20 cellular contexts compared by ENCODE assay signal in the genomic region with DNA sequence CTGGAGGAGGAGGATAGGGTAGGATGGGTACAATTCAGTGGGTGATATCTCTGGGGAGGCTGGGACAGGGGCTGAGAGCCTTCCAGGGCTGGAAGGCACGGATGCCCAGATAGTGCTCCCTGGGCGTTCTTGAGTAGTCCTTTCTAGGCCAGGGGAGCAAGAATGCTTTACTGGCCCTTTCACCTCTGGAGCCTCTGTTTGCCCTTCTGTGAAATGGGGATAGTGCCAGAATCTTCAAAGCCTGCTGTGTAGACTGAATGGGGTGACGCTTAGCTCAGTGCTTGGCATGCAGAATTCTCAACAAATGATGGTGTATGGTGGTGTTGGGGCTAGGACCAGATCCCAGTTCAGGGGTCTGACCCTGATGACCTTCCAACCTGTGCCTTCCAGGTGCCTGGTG. TPM values are rescaled to one million over a fixed set of nuclear protein-coding genes. Genes with fewer than 3 reads are reported as not detected.
DNase-seq lines count a peak whose midpoint lies in the region; ATAC-seq, FAIRE-seq and TF ChIP-seq lines count a peak whose summit lies in the region.
"Had no signal": no experiment of that assay in that cellular context is flagged by ENCODE, and none has a peak within 500 bp of the region (broad histone marks: within the 10 kb centered on the region; RNA-seq: fewer than 3 reads in every experiment).

No MANE protein-coding gene starts in this region.

- no peak overlapping the region for H3K4me3 Mint-ChIP-seq in activated CD8-positive, alpha-beta T cell treated with anti-CD3 and anti-CD28 coated beads for 36 hours
- no peak overlapping the region for H3K4me3 Mint-ChIP-seq in activated CD8-positive, alpha-beta T cell treated with anti-CD3 and anti-CD28 coated beads, Interleukin-2, amount 10 ng/mL, durations not matched to agents 7 days and 5 days
- H3K4me3 Mint-ChIP-seq in CD4-positive, alpha-beta T cell = no peak overlapping the region
- no peak overlapping the region for H3K4me3 Mint-ChIP-seq in naive thymus-derived CD8-positive, alpha-beta T cell

- H3K4me1 Mint-ChIP-seq in activated CD8-positive, alpha-beta T cell treated with anti-CD3 and anti-CD28 coated beads for 36 hours (ENCODE audit: low read depth) = peaks cover 32% of the 10 kb centered on the region
- peaks cover 22% of the 10 kb centered on the region for H3K4me1 Mint-ChIP-seq in activated CD8-positive, alpha-beta T cell treated with anti-CD3 and anti-CD28 coated beads, Interleukin-2, amount 10 ng/mL, durations not matched to agents 7 days and 5 days (ENCODE audit: low read depth)
- H3K4me1 Mint-ChIP-seq in CD4-positive, alpha-beta T cell (ENCODE audit: low read depth) = peaks cover 25% of the 10 kb centered on the region
- H3K4me1 Mint-ChIP-seq in naive thymus-derived CD8-positive, alpha-beta T cell = peaks cover 15 to 29% (median 18%) of the 10 kb centered on the region in 4 donors

- no peak for DNase-seq in activated CD8-positive, alpha-beta T cell treated with anti-CD3 and anti-CD28 coated beads for 36 hours
- no peak for DNase-seq in activated CD8-positive, alpha-beta T cell treated with anti-CD3 and anti-CD28 coated beads, Interleukin-2, amount 10 ng/mL, durations not matched to agents 7 days and 5 days
- DNase-seq in CD4-positive, alpha-beta T cell = no peak
- DNase-seq in K562 (ENCODE audit: extremely low read depth in 1 of 4, low spot score in 3 of 4) (no peak), ovary (no peak)
- no peak for DNase-seq in naive thymus-derived CD8-positive, alpha-beta T cell
- DNase-seq: AML-193, COR-L47, DMS153, DMS79 treated with DMSO at 0.1 percent for 48 hours, GDM1, GOT3 had no signal

- peaks cover 5% of the 10 kb centered on the region for H3K9me3 Mint-ChIP-seq in activated CD8-positive, alpha-beta T cell treated with anti-CD3 and anti-CD28 coated beads for 36 hours
- peaks cover 4% of the 10 kb centered on the region for H3K9me3 Mint-ChIP-seq in activated CD8-positive, alpha-beta T cell treated with anti-CD3 and anti-CD28 coated beads, Interleukin-2, amount 10 ng/mL, durations not matched to agents 7 days and 5 days (ENCODE audit: insufficient read depth)
- H3K9me3 Mint-ChIP-seq in CD4-positive, alpha-beta T cell = peaks cover 6% of the 10 kb centered on the region
- H3K9me3 Mint-ChIP-seq in naive thymus-derived CD8-positive, alpha-beta T cell = peaks cover 0 to 15% (median 11%) of the 10 kb centered on the region in 9 donors

- H3K9me3 ChIP-seq in CD4-positive, alpha-beta T cell (ENCODE audit: control insufficient read depth, low read length) = peaks cover 5% of the 10 kb centered on the region
- H3K9me3 ChIP-seq in K562 (replicated peaks; ENCODE audit: control insufficient read depth, insufficient read depth, low read depth, low read length) = no peaks in the 10 kb centered on the region; the same call in 1 of the 2 replicates
- no peaks in the 10 kb centered on the region for H3K9me3 ChIP-seq in ovary
- H3K9me3 ChIP-seq: HAP-1 had no signal

- H3K27ac Mint-ChIP-seq in activated CD8-positive, alpha-beta T cell treated with anti-CD3 and anti-CD28 coated beads for 36 hours = peak overlapping the region; percentile 96
- H3K27ac Mint-ChIP-seq in activated CD8-positive, alpha-beta T cell treated with anti-CD3 and anti-CD28 coated beads, Interleukin-2, amount 10 ng/mL, durations not matched to agents 7 days and 5 days = no peak overlapping the region
- peak overlapping the region; percentile 17 for H3K27ac Mint-ChIP-seq in CD4-positive, alpha-beta T cell
- H3K27ac Mint-ChIP-seq in naive thymus-derived CD8-positive, alpha-beta T cell = peak overlapping the region in 9 of 10 donors; percentile 65 to 100 (median 100)

- H3K4me2 ChIP-seq in K562 (ENCODE audit: insufficient read depth, low read length) = no peak overlapping the region
- H3K4me2 ChIP-seq: BLaER1 had no signal

- POLR2A ChIA-PET in activated CD8-positive, alpha-beta T cell treated with anti-CD3 and anti-CD28 coated beads for 36 hours (lab: Charles Lee) = interaction anchor here (1.0 to 6.6 kb wide), 4 partner anchors 8 to 45 kb away, joined by 3 to 78 read pairs (median 3); partner anchors contain the start of gene MTFP1
- POLR2A ChIA-PET in activated CD8-positive, alpha-beta T cell treated with anti-CD3 and anti-CD28 coated beads, Interleukin-2, amount 10 ng/mL, durations not matched to agents 7 days and 5 days (lab: Charles Lee) = interaction anchor here (7.1 kb wide), 1 partner anchor 8 kb away, joined by 39 read pairs; the partner anchor contains the start of gene MTFP1
- POLR2A ChIA-PET in CD4-positive, alpha-beta T cell (lab: Charles Lee) = interaction anchor here (7.3 kb wide), 1 partner anchor 9 kb away, joined by 76 read pairs; the partner anchor contains the start of gene MTFP1
- POLR2A ChIA-PET in K562 (lab: Yijun Ruan, JAX) = interaction anchor here (1.5 kb wide), 1 partner anchor 17 kb away, joined by 5 read pairs; no protein-coding TSS in a partner anchor
- POLR2A ChIA-PET in naive thymus-derived CD8-positive, alpha-beta T cell (lab: Charles Lee) = interaction anchor here (1.7 to 6.4 kb wide), 3 partner anchors 9 to 40 kb away, joined by 4 to 89 read pairs (median 32); partner anchors contain the start of genes MTFP1 and SEC14L2

- BruUV-seq in K562 (replicated peaks; lab: Mats Ljungman, UMichigan) = no TSS peak

- no peak for FAIRE-seq in K562 (lab: Jason Lieb, UNC)
- FAIRE-seq: D721Med, GM12892 had no signal

- TF ChIP-seq CTCF in activated CD8-positive, alpha-beta T cell treated with anti-CD3 and anti-CD28 coated beads for 36 hours (IDR thresholded peaks at IDR 0.05) = no peak
- TF ChIP-seq CTCF in CD4-positive, alpha-beta T cell (IDR thresholded peaks at IDR 0.05) = no peak
- TF ChIP-seq CTCF in K562 (IDR thresholded peaks at IDR 0.05 in 2 of 3, conservative IDR thresholded peaks at IDR 0.05 in 1 of 3; ENCODE audit: insufficient read depth in 2 of 3, low read depth in 1 of 3, low read length in 3 of 3) = no peak
- no peak for TF ChIP-seq CTCF in ovary (IDR thresholded peaks at IDR 0.05)

- H3K4me1 ChIP-seq in K562 (replicated peaks in 1 of 2; ENCODE audit: control insufficient read depth in 2 of 2, insufficient read depth in 2 of 2, low read length in 2 of 2) (peaks cover 10 to 14% of the 10 kb centered on the region in 2 experiments), ovary (ENCODE audit: insufficient read depth) (no peaks in the 10 kb centered on the region)

- H4K20me1 ChIP-seq in K562 (replicated peaks; ENCODE audit: control insufficient read depth, insufficient read depth, low read length) = no peaks in the 10 kb centered on the region

- H3K27ac ChIP-seq in CD4-positive, alpha-beta T cell (ENCODE audit: low read depth, low read length) = no peak overlapping the region
- H3K27ac ChIP-seq in K562 (ENCODE audit: extremely low read depth, low read depth, low read length) = no peak overlapping the region
- no peak overlapping the region for H3K27ac ChIP-seq in ovary
- H3K27ac ChIP-seq: 22Rv1, BLaER1 had no signal

- TF ChIP-seq POLR2A in K562 (conservative IDR thresholded peaks at IDR 0.05) = no peak
- TF ChIP-seq POLR2A in ovary (IDR thresholded peaks at IDR 0.05) = no peak

- H3K27me3 Mint-ChIP-seq in activated CD8-positive, alpha-beta T cell treated with anti-CD3 and anti-CD28 coated beads for 36 hours = peaks cover under 1% of the 10 kb centered on the region
- peaks cover 6% of the 10 kb centered on the region for H3K27me3 Mint-ChIP-seq in activated CD8-positive, alpha-beta T cell treated with anti-CD3 and anti-CD28 coated beads, Interleukin-2, amount 10 ng/mL, durations not matched to agents 7 days and 5 days (ENCODE audit: low read depth)
- H3K27me3 Mint-ChIP-seq in CD4-positive, alpha-beta T cell = peaks cover 8% of the 10 kb centered on the region
- peaks cover 1 to 6% (median 3%) of the 10 kb centered on the region in 5 donors for H3K27me3 Mint-ChIP-seq in naive thymus-derived CD8-positive, alpha-beta T cell

- H3K9ac ChIP-seq in K562 (ENCODE audit: insufficient read depth in 1 of 2, low read depth in 2 of 2, low read length in 2 of 2) = no peak overlapping the region
- H3K9ac ChIP-seq: BLaER1 had no signal

- H3K36me3 Mint-ChIP-seq in activated CD8-positive, alpha-beta T cell treated with anti-CD3 and anti-CD28 coated beads for 36 hours (ENCODE audit: low read depth) = peaks cover 34% of the 10 kb centered on the region
- H3K36me3 Mint-ChIP-seq in activated CD8-positive, alpha-beta T cell treated with anti-CD3 and anti-CD28 coated beads, Interleukin-2, amount 10 ng/mL, durations not matched to agents 7 days and 5 days (ENCODE audit: low read depth) = peaks cover 29% of the 10 kb centered on the region
- H3K36me3 Mint-ChIP-seq in CD4-positive, alpha-beta T cell (ENCODE audit: low read depth) = peaks cover 4% of the 10 kb centered on the region
- H3K36me3 Mint-ChIP-seq in naive thymus-derived CD8-positive, alpha-beta T cell = peaks cover 7 to 11% (median 10%) of the 10 kb centered on the region in 3 donors

- intact Hi-C loops in activated CD8-positive, alpha-beta T cell treated with anti-CD3 and anti-CD28 coated beads for 36 hours (cut with micrococcal nuclease) = no loop called here
- intact Hi-C loops in CD4-positive, alpha-beta T cell (cut with DNase I, micrococcal nuclease) = no loop called here
- intact Hi-C loops in K562 (cut with micrococcal nuclease) (no loop called here), ovary (cut with DNase I) (no loop called here)

- no peak overlapping the region for H2AFZ ChIP-seq in K562 (ENCODE audit: low read depth, low read length)

- H3K36me3 ChIP-seq in K562 (ENCODE audit: control insufficient read depth, insufficient read depth, low read length) = peaks cover 7% of the 10 kb centered on the region; the same call in 2 of the 3 replicates
- H3K36me3 ChIP-seq in ovary = no peaks in the 10 kb centered on the region

- no peak for TF ChIP-seq RAD21 in K562 (CRISPR knock-in tag; conservative IDR thresholded peaks at IDR 0.05 in 1 of 2, IDR thresholded peaks at IDR 0.05 in 1 of 2)

- H3K79me2 ChIP-seq in K562 (ENCODE audit: control insufficient read depth, insufficient read depth, low read length) = no peaks in the 10 kb centered on the region

- no peak for ATAC-seq in activated CD8-positive, alpha-beta T cell treated with anti-CD3 and anti-CD28 coated beads for 36 hours
- ATAC-seq in activated CD8-positive, alpha-beta T cell treated with anti-CD3 and anti-CD28 coated beads, Interleukin-2, amount 10 ng/mL, durations not matched to agents 7 days and 5 days = no peak
- no peak for ATAC-seq in CD4-positive, alpha-beta T cell (ENCODE audit: poor library complexity)
- ATAC-seq in K562 (no peak), GM21786 (IDR thresholded peaks at IDR 0.05; ENCODE audit: unreplicated experiment) (no peak)
- no peak for ATAC-seq in naive thymus-derived CD8-positive, alpha-beta T cell

- no peaks in the 10 kb centered on the region for H3K27me3 ChIP-seq in CD4-positive, alpha-beta T cell (ENCODE audit: control insufficient read depth, insufficient read depth, low read length)
- H3K27me3 ChIP-seq in K562 (ENCODE audit: control insufficient read depth in 2 of 2, insufficient read depth in 2 of 2, low read length in 2 of 2) (no peaks in the 10 kb centered on the region), ovary (no peaks in the 10 kb centered on the region)
- H3K27me3 ChIP-seq: BLaER1 had no signal

- WGBS in K562 (ENCODE audit: insufficient coverage, low coverage, missing lambda C conversion rate) = 20% methylated on average over 2 of the region's 3 CpGs
- WGBS in ovary, 3 donors = 91 to 95% (median 93%) methylated on average over 3 of the region's 3 CpGs

- no peaks in the 10 kb centered on the region for H3K9me1 ChIP-seq in K562 (ENCODE audit: control insufficient read depth, insufficient read depth, low read length)

- TF ChIP-seq EP300 in K562 (IDR thresholded peaks at IDR 0.05; ENCODE audit: low read length) = no peak
- TF ChIP-seq EP300 in ovary (IDR thresholded peaks at IDR 0.05) = no peak

- in situ Hi-C loops in K562 (cut with MboI) = no loop called here

- CTCF ChIA-PET in activated CD8-positive, alpha-beta T cell treated with anti-CD3 and anti-CD28 coated beads for 36 hours (lab: Charles Lee) = interaction anchor here (0.8 to 7.1 kb wide), 6 partner anchors 10 to 145 kb away, joined by 3 to 65 read pairs (median 6); partner anchors contain the start of genes MTFP1, RNF215 and SEC14L2
- CTCF ChIA-PET in activated CD8-positive, alpha-beta T cell treated with anti-CD3 and anti-CD28 coated beads, Interleukin-2, amount 10 ng/mL, durations not matched to agents 7 days and 5 days (lab: Charles Lee) = interaction anchor here (1.9 to 2.8 kb wide), 3 partner anchors 9 to 41 kb away, joined by 8 to 12 read pairs (median 9); partner anchors contain the start of gene MTFP1
- CTCF ChIA-PET in CD4-positive, alpha-beta T cell (lab: Charles Lee) = no interaction called here
- CTCF ChIA-PET in K562 (lab: Yijun Ruan, JAX; ENCODE audit: low intra/inter-chr PET ratio) = no interaction called here

- H3K4me3 ChIP-seq in K562 = no peak overlapping the region
- no peak overlapping the region for H3K4me3 ChIP-seq in ovary
- H3K4me3 ChIP-seq: BLaER1, HAP-1 had no signal

RNA-seq across cellular contexts. Expression of gene MTFP1, which starts 7.7 kb away (rescaled TPM):
- 10 to 100 TPM; 89.8 to 93.8 TPM for total RNA-seq in activated CD8-positive, alpha-beta T cell treated with anti-CD3 and anti-CD28 coated beads for 36 hours
- total RNA-seq in activated CD8-positive, alpha-beta T cell treated with anti-CD3 and anti-CD28 coated beads, Interleukin-2, amount 10 ng/mL, durations not matched to agents 7 days and 5 days = 10 to 100 TPM; 67.4 to 68.0 TPM
- total RNA-seq in CD4-positive, alpha-beta T cell = 10 to 100 TPM; 37.2 to 38.0 TPM
- 10.0 and 26.7 TPM in 2 replicates for total RNA-seq in K562 (2011; cell fraction: chromatin; rRNA removed; ENCODE audit: low replicate concordance)
- total RNA-seq in K562 (2011; cell fraction: nucleolus; rRNA removed) = 43.5 and 54.1 TPM in 2 replicates
- 28.7 and 33.9 TPM in 2 replicates for total RNA-seq in K562 (2011; cell fraction: nucleoplasm; rRNA removed)
- total RNA-seq in K562 (2014; rRNA removed) = 52.0 and 66.0 TPM in 2 replicates
- 25.2 and 30.1 TPM in 2 replicates for total RNA-seq in K562 (2014; rRNA removed; fragmentation: Illumina TruSeq; extraction: Trizol)
- 34.0 and 38.4 TPM in 2 replicates for total RNA-seq in K562 (2015; rRNA removed; fragmentation: Illumina TruSeq; extraction: Trizol)
- 43.3 and 45.8 TPM in 2 replicates for total RNA-seq in K562 (2021)
- 24.0 and 37.7 TPM in 2 replicates for polyA plus RNA-seq in K562 (2011; rRNA removed)
- polyA plus RNA-seq in K562 (2011; cell fraction: cytosol; rRNA removed) = 52.1 and 102 TPM in 2 replicates
- 36.8 and 44.5 TPM in 2 replicates for polyA plus RNA-seq in K562 (2011; cell fraction: nucleus; rRNA removed)
- 37.8 and 39.6 TPM in 2 replicates for polyA plus RNA-seq in K562 (2012)
- polyA plus RNA-seq in K562 (2014; fragmentation: Illumina TruSeq; extraction: Trizol) = 22.5 and 35.0 TPM in 2 replicates
- 10 to 100 TPM; 10.7 to 17.5 TPM for polyA plus RNA-seq in K562 (2014; fragmentation: Nextera tagmentation; extraction: Ambion mirVana)
- polyA plus RNA-seq in K562 (2014; rRNA removed) = 41.8 and 42.0 TPM in 2 replicates
- 12.5 and 13.8 TPM in 2 replicates for polyA minus RNA-seq in K562 (2011; rRNA and poly(A)+ RNA removed)
- polyA minus RNA-seq in K562 (2011; cell fraction: cytosol; rRNA and poly(A)+ RNA removed) = 18.5 and 20.8 TPM in 2 replicates
- polyA minus RNA-seq in K562 (2011; cell fraction: nucleus; rRNA and poly(A)+ RNA removed) = 19.5 and 23.8 TPM in 2 replicates
- 10 to 100 TPM; 15.8 to 18.0 TPM for total RNA-seq in naive thymus-derived CD8-positive, alpha-beta T cell
- 10 to 100 TPM; 42.3 to 53.5 (median 50.0) TPM for polyA plus RNA-seq in naive thymus-derived CD8-positive, alpha-beta T cell
- total RNA-seq in ovary = 10 to 100 TPM in 1 of 7 donors, 1 to 10 TPM in 6; 1.7 to 10.9 (median 7.1) TPM
- polyA plus RNA-seq in ovary = 1 to 10 TPM; 3.8 to 4.0 TPM

RNA-seq across cellular contexts. Expression of gene SEC14L2, which starts 36.4 kb away (rescaled TPM):
- total RNA-seq in activated CD8-positive, alpha-beta T cell treated with anti-CD3 and anti-CD28 coated beads for 36 hours = 10 to 100 TPM; 15.1 to 15.4 TPM
- 10 to 100 TPM in 1 of 2 experiments, 1 to 10 TPM in 1; 9.7 to 13.1 TPM for total RNA-seq in activated CD8-positive, alpha-beta T cell treated with anti-CD3 and anti-CD28 coated beads, Interleukin-2, amount 10 ng/mL, durations not matched to agents 7 days and 5 days
- 10 to 100 TPM; 74.6 to 79.8 TPM for total RNA-seq in CD4-positive, alpha-beta T cell
- 0.44 and 0.46 TPM in 2 replicates for total RNA-seq in K562 (2011; cell fraction: chromatin; rRNA removed; ENCODE audit: low replicate concordance)
- total RNA-seq in K562 (2011; cell fraction: nucleolus; rRNA removed) = 0.67 and 1.1 TPM in 2 replicates
- total RNA-seq in K562 (2011; cell fraction: nucleoplasm; rRNA removed) = 0.81 and 1.2 TPM in 2 replicates
- total RNA-seq in K562 (2014; rRNA removed) (0.05 and 0.08 TPM in 2 replicates), K562 (2014; rRNA removed; fragmentation: Illumina TruSeq; extraction: Trizol) (0.04 and 0.06 TPM in 2 replicates), K562 (2015; rRNA removed; fragmentation: Illumina TruSeq; extraction: Trizol) (0.11 TPM in 2 replicates), K562 (2021) (0.04 and 0.16 TPM in 2 replicates), ovary (10 to 100 TPM in 3 of 7 donors, 1 to 10 TPM in 4; 3.0 to 14.3 (median 9.0) TPM)
- polyA plus RNA-seq in K562 (2011; rRNA removed) (0.07 and 0.11 TPM in 2 replicates), K562 (2014; fragmentation: Illumina TruSeq; extraction: Trizol) (0.06 and 0.12 TPM in 2 replicates), K562 (2014; fragmentation: Nextera tagmentation; extraction: Ambion mirVana) (under 1 TPM; 0.10 to 0.17 TPM), K562 (2014; rRNA removed) (0.03 TPM in 1 of 2 replicates, not detected in the other), ovary (1 to 10 TPM; 2.5 to 8.2 TPM)
- polyA plus RNA-seq in K562 (2011; cell fraction: cytosol; rRNA removed) = 0.03 and 0.07 TPM in 2 replicates
- 0.23 and 0.29 TPM in 2 replicates for polyA plus RNA-seq in K562 (2011; cell fraction: nucleus; rRNA removed)
- 0.36 and 0.39 TPM in 2 replicates for polyA plus RNA-seq in K562 (2012)
- polyA minus RNA-seq in K562 (2011; rRNA and poly(A)+ RNA removed) = 0.21 and 0.46 TPM in 2 replicates
- polyA minus RNA-seq in K562 (2011; cell fraction: cytosol; rRNA and poly(A)+ RNA removed) = not detected in 2 replicates
- 0.54 and 1.3 TPM in 2 replicates for polyA minus RNA-seq in K562 (2011; cell fraction: nucleus; rRNA and poly(A)+ RNA removed)
- 10 to 100 TPM; 17.8 to 19.9 TPM for total RNA-seq in naive thymus-derived CD8-positive, alpha-beta T cell
- 10 to 100 TPM; 16.8 to 25.9 (median 22.5) TPM for polyA plus RNA-seq in naive thymus-derived CD8-positive, alpha-beta T cell

RNA-seq across cellular contexts. Expression of gene SEC14L3, which starts 38.6 kb away (rescaled TPM):
- total RNA-seq in activated CD8-positive, alpha-beta T cell treated with anti-CD3 and anti-CD28 coated beads for 36 hours = not detected
- not detected for total RNA-seq in activated CD8-positive, alpha-beta T cell treated with anti-CD3 and anti-CD28 coated beads, Interleukin-2, amount 10 ng/mL, durations not matched to agents 7 days and 5 days
- not detected for total RNA-seq in CD4-positive, alpha-beta T cell
- total RNA-seq in K562 (2011; cell fraction: chromatin; rRNA removed; ENCODE audit: low replicate concordance) = not detected in 2 replicates
- total RNA-seq in K562 (2011; cell fraction: nucleolus; rRNA removed) = not detected in 2 replicates
- total RNA-seq in K562 (2011; cell fraction: nucleoplasm; rRNA removed) = not detected in 2 replicates
- not detected in 2 replicates for total RNA-seq in K562 (2014; rRNA removed)
- not detected in 2 replicates for total RNA-seq in K562 (2014; rRNA removed; fragmentation: Illumina TruSeq; extraction: Trizol)
- total RNA-seq in K562 (2015; rRNA removed; fragmentation: Illumina TruSeq; extraction: Trizol) = not detected in 2 replicates
- not detected in 2 replicates for total RNA-seq in K562 (2021)
- polyA plus RNA-seq in K562 (2011; rRNA removed) = not detected in 2 replicates
- polyA plus RNA-seq in K562 (2011; cell fraction: cytosol; rRNA removed) = 0.04 TPM in 1 of 2 replicates, not detected in the other
- not detected in 2 replicates for polyA plus RNA-seq in K562 (2011; cell fraction: nucleus; rRNA removed)
- polyA plus RNA-seq in K562 (2012) = not detected in 2 replicates
- polyA plus RNA-seq in K562 (2014; fragmentation: Illumina TruSeq; extraction: Trizol) = not detected in 2 replicates
- not detected for polyA plus RNA-seq in K562 (2014; fragmentation: Nextera tagmentation; extraction: Ambion mirVana)
- not detected in 2 replicates for polyA plus RNA-seq in K562 (2014; rRNA removed)
- not detected in 2 replicates for polyA minus RNA-seq in K562 (2011; rRNA and poly(A)+ RNA removed)
- polyA minus RNA-seq in K562 (2011; cell fraction: cytosol; rRNA and poly(A)+ RNA removed) = not detected in 2 replicates
- polyA minus RNA-seq in K562 (2011; cell fraction: nucleus; rRNA and poly(A)+ RNA removed) = not detected in 2 replicates
- total RNA-seq in naive thymus-derived CD8-positive, alpha-beta T cell = not detected
- polyA plus RNA-seq in naive thymus-derived CD8-positive, alpha-beta T cell = not detected
- total RNA-seq in ovary = not detected
- not detected for polyA plus RNA-seq in ovary
- total RNA-seq: HT-29 had no signal
- polyA plus RNA-seq: IgD-negative memory B cell had no signal

RNA-seq across cellular contexts. Expression of gene RNF215, which starts 46.0 kb away (rescaled TPM):
- 1 to 10 TPM; 7.1 to 7.2 TPM for total RNA-seq in activated CD8-positive, alpha-beta T cell treated with anti-CD3 and anti-CD28 coated beads for 36 hours
- 10 to 100 TPM; 12.0 to 14.6 TPM for total RNA-seq in activated CD8-positive, alpha-beta T cell treated with anti-CD3 and anti-CD28 coated beads, Interleukin-2, amount 10 ng/mL, durations not matched to agents 7 days and 5 days
- 1 to 10 TPM; 4.6 to 4.9 TPM for total RNA-seq in CD4-positive, alpha-beta T cell
- total RNA-seq in K562 (2011; cell fraction: chromatin; rRNA removed; ENCODE audit: low replicate concordance) = 27.4 and 48.7 TPM in 2 replicates
- 28.0 and 30.2 TPM in 2 replicates for total RNA-seq in K562 (2011; cell fraction: nucleolus; rRNA removed)
- total RNA-seq in K562 (2011; cell fraction: nucleoplasm; rRNA removed) = 20.8 and 23.6 TPM in 2 replicates
- total RNA-seq in K562 (2014; rRNA removed) (4.0 and 4.7 TPM in 2 replicates), K562 (2014; rRNA removed; fragmentation: Illumina TruSeq; extraction: Trizol) (1.7 and 2.7 TPM in 2 replicates), K562 (2015; rRNA removed; fragmentation: Illumina TruSeq; extraction: Trizol) (2.2 and 2.3 TPM in 2 replicates), K562 (2021) (6.8 and 9.2 TPM in 2 replicates), ovary (10 to 100 TPM in 5 of 7 donors, 1 to 10 TPM in 2; 6.1 to 26.1 (median 15.4) TPM)
- polyA plus RNA-seq in K562 (2011; rRNA removed) (5.6 and 7.1 TPM in 2 replicates), K562 (2014; fragmentation: Illumina TruSeq; extraction: Trizol) (2.1 and 3.9 TPM in 2 replicates), K562 (2014; fragmentation: Nextera tagmentation; extraction: Ambion mirVana) (under 1 TPM; 0.08 to 0.10 TPM), K562 (2014; rRNA removed) (7.2 and 9.8 TPM in 2 replicates), ovary (10 to 100 TPM in 1 of 2 donors, 1 to 10 TPM in 1; 2.9 to 13.6 TPM)
- 5.7 and 6.6 TPM in 2 replicates for polyA plus RNA-seq in K562 (2011; cell fraction: cytosol; rRNA removed)
- polyA plus RNA-seq in K562 (2011; cell fraction: nucleus; rRNA removed) = 45.1 and 65.6 TPM in 2 replicates
- 4.8 and 8.3 TPM in 2 replicates for polyA plus RNA-seq in K562 (2012)
- polyA minus RNA-seq in K562 (2011; rRNA and poly(A)+ RNA removed) = 2.4 and 4.7 TPM in 2 replicates
- polyA minus RNA-seq in K562 (2011; cell fraction: cytosol; rRNA and poly(A)+ RNA removed) = 4.0 and 6.6 TPM in 2 replicates
- polyA minus RNA-seq in K562 (2011; cell fraction: nucleus; rRNA and poly(A)+ RNA removed) = 7.2 and 8.2 TPM in 2 replicates
- 1 to 10 TPM; 5.6 to 6.2 TPM for total RNA-seq in naive thymus-derived CD8-positive, alpha-beta T cell
- under 1 TPM; 0.14 to 0.44 (median 0.39) TPM for polyA plus RNA-seq in naive thymus-derived CD8-positive, alpha-beta T cell

Comparison
In these comparisons a context has a peak if more than half of its experiments do, and no peak if none do; other contexts are left out.
1. CTCF ChIA-PET loops: an anchor here in activated CD8-positive, alpha-beta T cell treated with anti-CD3 and anti-CD28 coated beads for 36 hours (0.8 to 7.1 kb wide) and activated CD8-positive, alpha-beta T cell treated with anti-CD3 and anti-CD28 coated beads, Interleukin-2, amount 10 ng/mL, durations not matched to agents 7 days and 5 days (1.9 to 2.8 kb wide); none called in CD4-positive, alpha-beta T cell and K562.